8 cellular contexts compared by ENCODE assay signal in the genomic region with DNA sequence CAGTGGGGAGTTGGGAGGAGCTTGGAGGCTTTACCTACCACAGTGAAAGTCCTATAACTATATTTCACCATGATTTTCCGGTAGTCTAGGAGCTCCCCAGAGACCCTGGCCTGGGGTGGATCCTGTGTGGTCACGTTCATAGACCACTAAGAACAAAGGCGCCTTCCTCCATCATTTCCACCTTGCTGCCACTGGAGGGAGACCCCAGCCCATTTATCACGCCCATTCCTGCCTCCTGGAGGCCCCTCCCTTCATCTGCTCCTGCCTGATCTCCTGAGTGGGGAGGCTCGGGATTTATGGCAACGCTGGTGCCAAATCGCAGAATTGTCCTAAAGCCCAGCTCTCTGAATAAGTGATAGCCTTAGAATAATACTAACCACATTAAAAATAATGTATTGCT.
A peak's percentile ranks its signal among the peaks of the same experiment; 100 is the strongest.
DNase-seq lines count a peak whose midpoint lies in the region; ATAC-seq and TF ChIP-seq lines count a peak whose summit lies in the region.

No MANE protein-coding gene starts in this region.

- H3K4me3 Mint-ChIP-seq in mesothelial cell of epicardium = no peak overlapping the region

- H3K27ac ChIP-seq in gastrocnemius medialis = no peak overlapping the region

- H3K4me1 ChIP-seq in gastrocnemius medialis = no peaks in the 10 kb centered on the region

- no peak overlapping the region for H3K27ac Mint-ChIP-seq in mesothelial cell of epicardium

- H3K36me3 Mint-ChIP-seq in mesothelial cell of epicardium = no peaks in the 10 kb centered on the region

- intact Hi-C loops in gastrocnemius medialis (cut with DNase I; ENCODE audit: low total_unique reads) = no loop called here

- no peaks in the 10 kb centered on the region for H3K27me3 ChIP-seq in gastrocnemius medialis

- no peaks in the 10 kb centered on the region for H3K9me3 Mint-ChIP-seq in mesothelial cell of epicardium

- ATAC-seq in gastrocnemius medialis = no peak

- peaks cover 6% of the 10 kb centered on the region for H3K27me3 Mint-ChIP-seq in mesothelial cell of epicardium (ENCODE audit: low read depth)

- no peaks in the 10 kb centered on the region for H3K36me3 ChIP-seq in gastrocnemius medialis

- no peaks in the 10 kb centered on the region for H3K9me3 ChIP-seq in gastrocnemius medialis

- in situ Hi-C loops in gastrocnemius medialis (cut with MboI; ENCODE audit: low sequenced_read_pairs in 4 of 4) = loop anchor here in 1 of 4 donors (25.0 kb wide), 1 partner anchor 898 kb away; no protein-coding TSS in a partner anchor

- peaks cover 4% of the 10 kb centered on the region for H3K4me1 Mint-ChIP-seq in mesothelial cell of epicardium

- no peak for TF ChIP-seq POLR2A in gastrocnemius medialis (IDR thresholded peaks at IDR 0.05)

- H3K4me3 ChIP-seq in gastrocnemius medialis = no peak overlapping the region

- DNase-seq in Daoy (ENCODE audit: low read depth) (peak; percentile 11), NCI-H146 (lab: John Stamatoyannopoulos, UW) (peak; percentile 55), astrocyte of the hippocampus (ENCODE audit: low read depth, low spot score) (peak; percentile 53), mesothelial cell of epicardium (ENCODE audit: low spot score in 2 of 2, unreplicated experiment in 2 of 2) (peak in 1 of 2 experiments; percentile 52), pons (ENCODE audit: low spot score) (no peak), GDM1 (lab: John Stamatoyannopoulos, UW) (no peak), gastrocnemius medialis (no peak), DMS114 treated with DMSO at 0.1 percent for 48 hours (lab: John Stamatoyannopoulos, UW; ENCODE audit: unreplicated experiment) (no peak)

- peak; percentile 30 for TF ChIP-seq CTCF in mesothelial cell of epicardium (IDR thresholded peaks at IDR 0.05; ENCODE audit: unreplicated experiment)
- no peak for TF ChIP-seq CTCF in gastrocnemius medialis (IDR thresholded peaks at IDR 0.05 in 4 of 5, conservative IDR thresholded peaks at IDR 0.05 in 1 of 5)

Comparison
In these comparisons a context has a peak if more than half of its experiments do, and no peak if none do; other contexts are left out.
1. DNase-seq: peak in Daoy (single experiment), NCI-H146 (single experiment) and astrocyte of the hippocampus (single experiment); none in pons (single experiment), GDM1 (single experiment), gastrocnemius medialis (0 of 2) and DMS114 treated with DMSO at 0.1 percent for 48 hours (single experiment).